Comparison of ENCODE assay signal across 25 cellular contexts in genomic region chr4:85113706-85114105, GRCh38.
"Had no signal": no experiment of that assay in that cellular context is flagged by ENCODE, and none has a peak within 500 bp of the region (broad histone marks: within the 10 kb centered on the region; RNA-seq: fewer than 3 reads in every experiment).

No MANE protein-coding gene starts in this region.

- H3K27ac ChIP-seq: breast epithelium, gastroesophageal sphincter, hepatocyte, pancreas, psoas muscle, tibial nerve, VCaP had no signal

- H3K27me3 ChIP-seq: breast epithelium, gastroesophageal sphincter, hepatocyte, pancreas, tibial nerve had no signal

- H3K9me3 ChIP-seq: gastroesophageal sphincter, pancreas, psoas muscle, tibial nerve had no signal

- FAIRE-seq: keratinocyte, pancreas, TTC549 had no signal

- ATAC-seq: activated naive CD4-positive, alpha-beta T cell treated with anti-CD3 and anti-CD28 coated beads, Interleukin-2, amount 50 U/mL, for 72 hours; activated T-cell treated with anti-CD3 and anti-CD28 coated beads, Interleukin-2, amount 50 U/mL, for 72 hours; gastroesophageal sphincter; left cardiac atrium; left ventricle myocardium superior; naive thymus-derived CD8-positive, alpha-beta T cell; pancreas; psoas muscle had no signal

- H3K4me1 ChIP-seq: breast epithelium, gastroesophageal sphincter, pancreas, psoas muscle, tibial nerve had no signal

- H3K4me2 ChIP-seq: hepatocyte had no signal

- H3K79me2 ChIP-seq: hepatocyte had no signal

- H3K36me3 ChIP-seq: breast epithelium, gastroesophageal sphincter, pancreas, tibial nerve had no signal

- DNase-seq: activated CD4-positive, alpha-beta T cell treated with anti-CD3 and anti-CD28 coated beads for 4 hours; activated CD4-positive, alpha-beta T cell treated with anti-CD3 and anti-CD28 coated beads, Interleukin-2, amount 50 U/mL, for 4 hours; activated naive CD4-positive, alpha-beta T cell; activated T-cell treated with anti-CD3 and anti-CD28 coated beads for 4 hours; activated T-cell treated with anti-CD3 and anti-CD28 coated beads, Interleukin-2, amount 50 U/mL, for 72 hours; aorta; effector memory CD4-positive, alpha-beta T cell; left cardiac atrium; left ventricle myocardium superior; naive thymus-derived CD8-positive, alpha-beta T cell; nucleus accumbens; pancreas; psoas muscle; stimulated activated CD4-positive, alpha-beta T cell treated with anti-CD3 and anti-CD28 coated beads, Interleukin-15, amount 100 ng/mL, for 24 hours; stimulated activated CD4-positive, alpha-beta T cell treated with anti-CD3 and anti-CD28 coated beads, Interleukin-2, amount 100 ng/mL, for 24 hours; stimulated activated naive CD4-positive, alpha-beta T cell; T-helper 9 cell had no signal

- H3K4me3 ChIP-seq: breast epithelium, gastroesophageal sphincter, hepatocyte, pancreas, psoas muscle, tibial nerve had no signal

- H2AFZ ChIP-seq: hepatocyte had no signal
